In the genomic region with DNA sequence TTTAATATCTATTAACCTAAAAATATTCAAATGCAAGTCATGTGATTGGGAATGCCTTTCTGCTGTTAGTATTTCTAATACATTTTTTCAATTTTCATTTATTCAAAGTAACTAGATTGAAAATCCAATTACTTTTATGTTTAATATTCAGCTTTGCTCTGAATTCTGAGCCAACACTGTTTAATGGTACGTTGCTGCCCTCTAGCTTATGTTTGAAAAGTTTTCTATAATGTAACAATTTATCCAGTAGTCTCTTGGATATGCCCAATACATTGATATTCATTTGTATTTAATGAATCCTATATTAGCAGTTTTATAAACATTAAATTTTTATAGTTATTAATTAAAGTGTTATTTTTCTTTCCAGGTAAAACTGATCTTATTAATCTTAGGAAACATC, we compare ENCODE assay signal across 9 cellular contexts. TPM values are rescaled to one million over a fixed set of nuclear protein-coding genes. Genes with fewer than 3 reads are reported as not detected.
A peak's percentile ranks its signal among the peaks of the same experiment; 100 is the strongest.
DNase-seq lines count a peak whose midpoint lies in the region; ATAC-seq, FAIRE-seq and TF ChIP-seq lines count a peak whose summit lies in the region.
"Had no signal": no experiment of that assay in that cellular context is flagged by ENCODE, and none has a peak within 500 bp of the region (broad histone marks: within the 10 kb centered on the region; RNA-seq: fewer than 3 reads in every experiment).

No MANE protein-coding gene starts in this region.

- peak; percentile 59 for TF ChIP-seq CTCF in osteocyte (IDR thresholded peaks at IDR 0.05)

- no peak overlapping the region for H3K9ac ChIP-seq in GM23248

- H3K9me3 ChIP-seq in GM23248 (ENCODE audit: low read depth), result no peaks in the 10 kb centered on the region
- H3K9me3 ChIP-seq: MG63 had no signal

- ATAC-seq in HG02840 (IDR thresholded peaks at IDR 0.05; ENCODE audit: low FRiP score, unreplicated experiment) (no peak), HG03095 (IDR thresholded peaks at IDR 0.05; ENCODE audit: unreplicated experiment) (no peak)

- H3K9me3 Mint-ChIP-seq in osteocyte (ENCODE audit: unreplicated experiment), result no peaks in the 10 kb centered on the region

- DNase-seq in GM23248, result peak; percentile 46
- peak; percentile 4 for DNase-seq in NCI-H2196 (lab: John Stamatoyannopoulos, UW; ENCODE audit: unreplicated experiment)
- no peak for DNase-seq in osteocyte (ENCODE audit: extremely low spot score, unreplicated experiment)
- DNase-seq in MV-4-11 (lab: John Stamatoyannopoulos, UW), result no peak
- DNase-seq in CD1c-positive myeloid dendritic cell (ENCODE audit: extremely low spot score), result no peak
- DNase-seq: MG63 had no signal

- in situ Hi-C loops in GM23248 (cut with MboI), result no loop called here

- no peaks in the 10 kb centered on the region for H3K4me1 Mint-ChIP-seq in osteocyte (ENCODE audit: unreplicated experiment)

- H3K27me3 ChIP-seq in GM23248 (replicated peaks; ENCODE audit: insufficient read depth), result no peaks in the 10 kb centered on the region; the same call in 1 of the 2 replicates
- H3K27me3 ChIP-seq: MG63 had no signal

- H3K4me2 ChIP-seq in GM23248 (ENCODE audit: unreplicated experiment), result no peak overlapping the region

- 0 to 3% methylated on average over 1 of the region's 1 CpG for WGBS in GM23248 (ENCODE audit: low coverage in 1 of 2, low lambda C conversion rate in 2 of 2, missing lambda C conversion rate in 2 of 2), 2 experiments

- H3K27me3 Mint-ChIP-seq in osteocyte (ENCODE audit: unreplicated experiment), result peaks cover 13% of the 10 kb centered on the region

- no peak overlapping the region for H3K27ac ChIP-seq in GM23248

- no peak overlapping the region for H3K4me3 Mint-ChIP-seq in osteocyte (ENCODE audit: unreplicated experiment)

- H3K36me3 Mint-ChIP-seq in osteocyte (ENCODE audit: unreplicated experiment), result no peaks in the 10 kb centered on the region

- FAIRE-seq in colon (lab: Jason Lieb, UNC), result peak; percentile 70

- H3K27ac Mint-ChIP-seq in osteocyte (ENCODE audit: unreplicated experiment), result no peak overlapping the region

- no peak overlapping the region for H2AFZ ChIP-seq in GM23248

- H4K20me1 ChIP-seq in GM23248 (ENCODE audit: insufficient read depth), result no peaks in the 10 kb centered on the region

- H3K4me3 ChIP-seq in GM23248, result no peak overlapping the region
- H3K4me3 ChIP-seq: MG63 had no signal

- H3K9me2 ChIP-seq in GM23248 (ENCODE audit: insufficient read depth), result no peaks in the 10 kb centered on the region

- no peaks in the 10 kb centered on the region for H3F3A ChIP-seq in GM23248 (ENCODE audit: insufficient read depth)

- no peaks in the 10 kb centered on the region for H3K36me3 ChIP-seq in GM23248 (ENCODE audit: low read depth)
- H3K36me3 ChIP-seq: MG63 had no signal

- no peaks in the 10 kb centered on the region for H3K4me1 ChIP-seq in GM23248 (ENCODE audit: insufficient read depth)

- H3K79me2 ChIP-seq in GM23248 (ENCODE audit: insufficient read depth), result no peaks in the 10 kb centered on the region

RNA-seq across cellular contexts. Expression of gene LGSN, which starts 47.4 kb away (rescaled TPM):
- total RNA-seq in GM23248 (2014; rRNA removed; shearing (Covaris generic)), result not detected in 2 replicates
- not detected in 2 replicates for polyA plus RNA-seq in GM23248 (2016; fragmentation: Nextera tagmentation; extraction: Ambion mirVana)
- 0.29 TPM in 1 of 2 replicates, not detected in the other for total RNA-seq in osteocyte

Comparison
In these comparisons a context has a peak if more than half of its experiments do, and no peak if none do; other contexts are left out.
1. DNase-seq: peak in GM23248 (single experiment) and NCI-H2196 (single experiment); none in osteocyte (single experiment), MV-4-11 (single experiment) and CD1c-positive myeloid dendritic cell (single experiment).